In the genomic region with DNA sequence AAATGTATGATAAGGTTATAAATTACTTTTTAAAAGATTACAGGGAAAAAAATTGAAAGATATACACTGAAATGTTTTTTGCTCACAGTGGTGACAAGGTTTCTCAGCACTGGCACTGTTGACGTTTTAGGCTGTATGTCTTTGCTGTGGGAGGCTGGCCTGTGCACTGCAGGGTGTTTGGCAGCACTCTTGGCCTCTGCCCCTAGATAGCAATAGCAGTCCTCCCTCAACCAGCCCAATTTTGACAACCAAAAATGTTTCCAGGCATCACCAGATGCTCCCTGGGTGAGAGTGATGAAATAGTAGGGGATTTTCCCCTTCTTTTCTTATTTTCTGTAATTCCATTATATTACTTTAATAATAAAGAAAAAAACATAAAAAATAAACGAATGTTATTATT, we compare ENCODE assay signal across 9 cellular contexts. TPM values are rescaled to one million over a fixed set of nuclear protein-coding genes. Genes with fewer than 3 reads are reported as not detected.
DNase-seq lines count a peak whose midpoint lies in the region; ATAC-seq, FAIRE-seq and TF ChIP-seq lines count a peak whose summit lies in the region.
"Had no signal": no experiment of that assay in that cellular context is flagged by ENCODE, and none has a peak within 500 bp of the region (broad histone marks: within the 10 kb centered on the region; RNA-seq: fewer than 3 reads in every experiment).

No MANE protein-coding gene starts in this region.

- DNase-seq in CD4-positive, alpha-beta memory T cell: no peak
- no peak for DNase-seq in GM18507 (ENCODE audit: extremely low spot score, insufficient read length, low read depth)
- peak; percentile 15 for DNase-seq in RPMI7951 (ENCODE audit: low read depth)
- peak in 1 of 2 experiments; percentile 16 for DNase-seq in erythroblast (lab: John Stamatoyannopoulos, UW)
- no peak for DNase-seq in nucleus accumbens (lab: John Stamatoyannopoulos, UW)
- DNase-seq in NCI-H2081 treated with DMSO at 0.1 percent for 48 hours (lab: John Stamatoyannopoulos, UW): no peak
- no peak for DNase-seq in NCI-H2107 (lab: John Stamatoyannopoulos, UW)
- DNase-seq: T1000 had no signal

- TF ChIP-seq POLR2A in erythroblast (IDR thresholded peaks at IDR 0.05; ENCODE audit: low read length): peak; percentile 29

- peaks cover 37 to 71% (median 48%) of the 10 kb centered on the region in 4 donors for H3K4me1 Mint-ChIP-seq in CD4-positive, alpha-beta memory T cell

- no peaks in the 10 kb centered on the region for H3K36me3 ChIP-seq in CD4-positive, alpha-beta memory T cell (ENCODE audit: insufficient read depth, low read length)

- H3K27ac ChIP-seq in CD4-positive, alpha-beta memory T cell (ENCODE audit: low read depth, low read length): no peak overlapping the region

- H3K27me3 ChIP-seq in CD4-positive, alpha-beta memory T cell (ENCODE audit: insufficient read depth, low read length): no peaks in the 10 kb centered on the region

- H3K4me3 ChIP-seq in CD4-positive, alpha-beta memory T cell (ENCODE audit: low read length in 2 of 2): no peak overlapping the region

- CTCF ChIA-PET in CD4-positive, alpha-beta memory T cell (lab: Charles Lee; ENCODE audit: partially characterized antibody): interaction anchor here (2.1 kb wide), 1 partner anchor 134 kb away, joined by 5 read pairs; no protein-coding TSS in a partner anchor

- no peaks in the 10 kb centered on the region for H3K27me3 Mint-ChIP-seq in CD4-positive, alpha-beta memory T cell

- H3K9me3 ChIP-seq in CD4-positive, alpha-beta memory T cell (ENCODE audit: control insufficient read depth in 1 of 2, low read length in 2 of 2): no peaks in the 10 kb centered on the region

- ATAC-seq in HG03025 (IDR thresholded peaks at IDR 0.05; ENCODE audit: low FRiP score, unreplicated experiment): no peak

- peak; percentile 89 for FAIRE-seq in GM18507 (lab: Jason Lieb, UNC)

- peak overlapping the region in 3 of 8 donors; percentile 5 to 67 (median 55) for H3K4me3 Mint-ChIP-seq in CD4-positive, alpha-beta memory T cell

- intact Hi-C loops in CD4-positive, alpha-beta memory T cell (cut with micrococcal nuclease): loop anchor here (5.0 kb wide), 1 partner anchor 1926 kb away; the partner anchor contains the start of gene RFX3

- H3K4me1 ChIP-seq in CD4-positive, alpha-beta memory T cell (ENCODE audit: insufficient read depth, low read length): peaks cover 57% of the 10 kb centered on the region

- POLR2A ChIA-PET in CD4-positive, alpha-beta memory T cell (lab: Charles Lee; ENCODE audit: partially characterized antibody): no interaction called here

- H3K27ac Mint-ChIP-seq in CD4-positive, alpha-beta memory T cell: peak overlapping the region in 4 of 7 donors; percentile 47 to 94 (median 68)

- peaks cover 20 to 26% of the 10 kb centered on the region in 2 donors for H3K36me3 Mint-ChIP-seq in CD4-positive, alpha-beta memory T cell

- H3K9me3 Mint-ChIP-seq in CD4-positive, alpha-beta memory T cell: no peaks in the 10 kb centered on the region

RNA-seq across cellular contexts. Expression of gene CD274, which starts 3.3 kb away (rescaled TPM):
- total RNA-seq in CD4-positive, alpha-beta memory T cell: 10 to 100 TPM; 16.2 to 23.0 TPM
- 10 to 100 TPM in 1 of 2 donors, 1 to 10 TPM in 1; 7.9 to 10.7 TPM for polyA plus RNA-seq in CD4-positive, alpha-beta memory T cell
- total RNA-seq in RPMI7951 (2014; rRNA removed; shearing (Covaris generic)): 4.9 and 5.7 TPM in 2 replicates

RNA-seq across cellular contexts. Expression of gene PLGRKT, which starts 15.9 kb away (rescaled TPM):
- total RNA-seq in CD4-positive, alpha-beta memory T cell: 10 to 100 TPM; 20.0 to 21.7 TPM
- polyA plus RNA-seq in CD4-positive, alpha-beta memory T cell: 100 to 1,000 TPM in 1 of 2 donors, 10 to 100 TPM in 1; 44.3 to 101 TPM
- total RNA-seq in RPMI7951 (2014; rRNA removed; shearing (Covaris generic)): 45.1 and 66.7 TPM in 2 replicates

RNA-seq across cellular contexts. Expression of gene PDCD1LG2, which starts 56.7 kb away (rescaled TPM):
- total RNA-seq in CD4-positive, alpha-beta memory T cell: 1 to 10 TPM in 1 of 2 experiments, under 1 TPM in 1; 0.90 to 1.1 TPM
- polyA plus RNA-seq in CD4-positive, alpha-beta memory T cell: 1 to 10 TPM; 1.1 TPM
- total RNA-seq in RPMI7951 (2014; rRNA removed; shearing (Covaris generic)): 10.7 and 16.2 TPM in 2 replicates
